Comparison of ENCODE assay signal across 9 cellular contexts in genomic region chr6:100116409-100117194, GRCh38.
A peak's percentile ranks its signal among the peaks of the same experiment; 100 is the strongest.
DNase-seq lines count a peak whose midpoint lies in the region; TF ChIP-seq lines count a peak whose summit lies in the region.
"Had no signal": no experiment of that assay in that cellular context is flagged by ENCODE, and none has a peak within 500 bp of the region (broad histone marks: within the 10 kb centered on the region; RNA-seq: fewer than 3 reads in every experiment).

No MANE protein-coding gene starts in this region.

- H3K36me3 ChIP-seq in H7 (replicated peaks; ENCODE audit: control insufficient read depth, insufficient read depth, low read length): no peaks in the 10 kb centered on the region
- no peaks in the 10 kb centered on the region for H3K36me3 ChIP-seq in SK-N-MC (ENCODE audit: insufficient read depth, low read length)

- H3K27ac Mint-ChIP-seq in neural crest cell (ENCODE audit: unreplicated experiment): no peak overlapping the region

- no peak overlapping the region for H3K9ac ChIP-seq in SK-N-MC (ENCODE audit: insufficient read length)

- H3K4me1 Mint-ChIP-seq in neural crest cell: peaks cover 4% of the 10 kb centered on the region

- peaks cover 38% of the 10 kb centered on the region for H3K27me3 Mint-ChIP-seq in neural crest cell (ENCODE audit: low read depth)

- no peaks in the 10 kb centered on the region for H3K27me3 ChIP-seq in H7 (ENCODE audit: control insufficient read depth, insufficient read depth, low read length)

- H3K9me3 Mint-ChIP-seq in neural crest cell: no peaks in the 10 kb centered on the region

- peak; percentile 90 for TF ChIP-seq CTCF in neural crest cell (conservative IDR thresholded peaks at IDR 0.05)

- H3K4me3 ChIP-seq in H7 (ENCODE audit: insufficient read depth, low read depth, low read length): no peak overlapping the region
- no peak overlapping the region for H3K4me3 ChIP-seq in SK-N-MC
- H3K4me3 ChIP-seq: mucosa of descending colon had no signal

- H3K4me3 Mint-ChIP-seq in neural crest cell: no peak overlapping the region

- no peaks in the 10 kb centered on the region for H3K9me3 ChIP-seq in SK-N-MC (ENCODE audit: low read depth, low read length)
- H3K9me3 ChIP-seq: mucosa of descending colon had no signal

- H3K36me3 Mint-ChIP-seq in neural crest cell (ENCODE audit: low read depth): no peaks in the 10 kb centered on the region

- DNase-seq in 8988T (peak; percentile 18), ELR (ENCODE audit: low read depth) (peak; percentile 82), H7 (peak; percentile 24), NCI-H1048 (lab: John Stamatoyannopoulos, UW) (peak; percentile 3), SK-N-MC (ENCODE audit: low read depth, low spot score) (peak; percentile 79), epithelial cell of prostate (ENCODE audit: low read depth, low spot score) (peak; percentile 5), neural crest cell (ENCODE audit: low read depth, low spot score) (peak; percentile 38), NCI-H128 (lab: John Stamatoyannopoulos, UW; ENCODE audit: unreplicated experiment) (no peak)

- no peak overlapping the region for H3K27ac ChIP-seq in SK-N-MC
- H3K27ac ChIP-seq in epithelial cell of prostate: no peak overlapping the region
